2 cellular contexts compared by ENCODE assay signal in the genomic region with DNA sequence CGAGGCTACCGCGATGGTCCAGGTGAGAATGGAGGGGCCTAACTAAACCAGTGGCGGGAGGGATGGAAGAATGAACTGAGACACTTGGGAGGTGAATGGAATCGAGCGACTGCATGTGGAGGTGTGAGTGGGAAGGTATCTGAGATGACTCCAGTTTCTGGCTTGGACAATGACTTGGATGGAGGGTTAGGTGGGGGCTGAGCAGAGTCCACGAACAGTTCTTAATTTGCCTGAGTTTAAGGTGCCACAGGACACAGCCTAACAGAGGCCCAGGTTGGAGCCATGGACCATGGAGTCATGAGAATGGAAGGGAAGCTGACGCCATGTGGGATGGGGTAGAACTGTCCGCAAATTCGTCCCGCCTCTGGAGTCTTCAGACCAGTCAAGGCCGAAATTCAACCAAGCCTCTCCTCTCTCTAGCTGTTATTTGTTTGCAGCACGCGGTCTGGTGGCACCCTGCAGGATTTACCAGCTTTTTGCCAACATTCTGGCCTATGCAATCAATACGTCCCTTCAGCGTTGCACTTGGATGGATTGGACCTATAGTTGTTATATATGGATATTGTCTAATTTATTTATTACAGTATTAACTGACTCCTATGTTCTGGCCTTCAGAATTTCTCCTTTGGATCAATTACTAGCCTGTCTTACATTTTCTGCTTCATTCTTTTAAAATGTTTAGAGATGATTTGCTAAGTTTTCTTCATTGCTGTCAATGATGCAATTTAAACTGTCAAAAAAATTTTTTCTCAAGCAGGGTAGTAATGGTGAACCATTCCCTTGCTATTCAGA.
TF ChIP-seq lines count a peak whose summit lies in the region.

No MANE protein-coding gene starts in this region.

TF ChIP-seq in HEK293, 187 proteins besides CTCF, POLR2A, EP300 and RAD21 (continued from another document):
- TF ChIP-seq, protein P1, sequence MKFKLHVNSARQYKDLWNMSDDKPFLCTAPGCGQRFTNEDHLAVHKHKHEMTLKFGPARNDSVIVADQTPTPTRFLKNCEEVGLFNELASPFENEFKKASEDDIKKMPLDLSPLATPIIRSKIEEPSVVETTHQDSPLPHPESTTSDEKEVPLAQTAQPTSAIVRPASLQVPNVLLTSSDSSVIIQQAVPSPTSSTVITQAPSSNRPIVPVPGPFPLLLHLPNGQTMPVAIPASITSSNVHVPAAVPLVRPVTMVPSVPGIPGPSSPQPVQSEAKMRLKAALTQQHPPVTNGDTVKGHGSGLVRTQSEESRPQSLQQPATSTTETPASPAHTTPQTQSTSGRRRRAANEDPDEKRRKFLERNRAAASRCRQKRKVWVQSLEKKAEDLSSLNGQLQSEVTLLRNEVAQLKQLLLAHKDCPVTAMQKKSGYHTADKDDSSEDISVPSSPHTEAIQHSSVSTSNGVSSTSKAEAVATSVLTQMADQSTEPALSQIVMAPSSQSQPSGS (tag by site-specific recombination; IDR thresholded peaks at IDR 0.05; ENCODE audit: low read depth): no peak
- no peak for TF ChIP-seq ZFP41 (tag by site-specific recombination; IDR thresholded peaks at IDR 0.05; ENCODE audit: borderline replicate concordance)
- peak; percentile 78; the same call in 1 of the 2 replicates for TF ChIP-seq ZNF366 (tag by site-specific recombination; conservative IDR thresholded peaks at IDR 0.05)
- 0 out of 2 replicates have a peak, but pooled peaks have one; percentile 62 for TF ChIP-seq ZNF600 (tag by site-specific recombination; IDR thresholded peaks at IDR 0.05)
- TF ChIP-seq ZNF768 (tag by site-specific recombination; IDR thresholded peaks at IDR 0.05): no peak
- TF ChIP-seq ZNF175 (tag by site-specific recombination; IDR thresholded peaks at IDR 0.05): no peak
- no peak for TF ChIP-seq ZNF112 (tag by site-specific recombination; IDR thresholded peaks at IDR 0.05)
- peak; percentile 66 for TF ChIP-seq ZNF335 (tag by site-specific recombination; conservative IDR thresholded peaks at IDR 0.05)

TF ChIP-seq in K562, 482 proteins besides CTCF, POLR2A, EP300 and RAD21 (continued from another document and continues in another):
- TF ChIP-seq, protein P2, sequence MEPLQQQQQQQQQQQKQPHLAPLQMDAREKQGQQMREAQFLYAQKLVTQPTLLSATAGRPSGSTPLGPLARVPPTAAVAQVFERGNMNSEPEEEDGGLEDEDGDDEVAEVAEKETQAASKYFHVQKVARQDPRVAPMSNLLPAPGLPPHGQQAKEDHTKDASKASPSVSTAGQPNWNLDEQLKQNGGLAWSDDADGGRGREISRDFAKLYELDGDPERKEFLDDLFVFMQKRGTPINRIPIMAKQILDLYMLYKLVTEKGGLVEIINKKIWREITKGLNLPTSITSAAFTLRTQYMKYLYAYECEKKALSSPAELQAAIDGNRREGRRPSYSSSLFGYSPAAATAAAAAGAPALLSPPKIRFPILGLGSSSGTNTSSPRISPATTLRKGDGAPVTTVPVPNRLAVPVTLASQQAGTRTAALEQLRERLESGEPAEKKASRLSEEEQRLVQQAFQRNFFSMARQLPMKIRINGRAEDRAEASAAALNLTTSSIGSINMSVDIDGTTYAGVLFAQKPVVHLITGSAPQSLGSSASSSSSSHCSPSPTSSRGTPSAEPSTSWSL (CRISPR knock-in tag; IDR thresholded peaks at IDR 0.05; ENCODE audit: borderline replicate concordance): no peak
- TF ChIP-seq SAP30 (IDR thresholded peaks at IDR 0.05; ENCODE audit: borderline replicate concordance, insufficient read depth, low read depth, low read length, poor library complexity, severe bottlenecking) (peak; percentile 45), MCM3 (IDR thresholded peaks at IDR 0.05) (no peak), TEAD1 (CRISPR knock-in tag; IDR thresholded peaks at IDR 0.05) (0 out of 4 replicates have a peak, but pooled peaks of 1 of the 2 experiments have one; percentile 37), MYC (IDR thresholded peaks at IDR 0.05; ENCODE audit: low read depth, low read length) (0 out of 2 replicates have a peak, but pooled peaks have one; percentile 33), MYC (CRISPR knock-in tag; IDR thresholded peaks at IDR 0.05; ENCODE audit: borderline replicate concordance, low read depth) (no peak), BRCA1 (IDR thresholded peaks at IDR 0.05) (no peak), BRCA1 (CRISPR knock-in tag; IDR thresholded peaks at IDR 0.05) (no peak), ZNF436 (CRISPR knock-in tag; IDR thresholded peaks at IDR 0.05) (no peak), SAFB2 (IDR thresholded peaks at IDR 0.05; ENCODE audit: borderline replicate concordance, low read depth, low read length, severe bottlenecking) (no peak), CTBP1 (IDR thresholded peaks at IDR 0.05; ENCODE audit: borderline replicate concordance) (no peak)
- TF ChIP-seq, protein P3, sequence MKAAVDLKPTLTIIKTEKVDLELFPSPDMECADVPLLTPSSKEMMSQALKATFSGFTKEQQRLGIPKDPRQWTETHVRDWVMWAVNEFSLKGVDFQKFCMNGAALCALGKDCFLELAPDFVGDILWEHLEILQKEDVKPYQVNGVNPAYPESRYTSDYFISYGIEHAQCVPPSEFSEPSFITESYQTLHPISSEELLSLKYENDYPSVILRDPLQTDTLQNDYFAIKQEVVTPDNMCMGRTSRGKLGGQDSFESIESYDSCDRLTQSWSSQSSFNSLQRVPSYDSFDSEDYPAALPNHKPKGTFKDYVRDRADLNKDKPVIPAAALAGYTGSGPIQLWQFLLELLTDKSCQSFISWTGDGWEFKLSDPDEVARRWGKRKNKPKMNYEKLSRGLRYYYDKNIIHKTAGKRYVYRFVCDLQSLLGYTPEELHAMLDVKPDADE (conservative IDR thresholded peaks at IDR 0.05; ENCODE audit: control insufficient read depth, low read depth, low read length): 0 out of 2 replicates have a peak, but pooled peaks have one; percentile 39
- TF ChIP-seq, protein P4, sequence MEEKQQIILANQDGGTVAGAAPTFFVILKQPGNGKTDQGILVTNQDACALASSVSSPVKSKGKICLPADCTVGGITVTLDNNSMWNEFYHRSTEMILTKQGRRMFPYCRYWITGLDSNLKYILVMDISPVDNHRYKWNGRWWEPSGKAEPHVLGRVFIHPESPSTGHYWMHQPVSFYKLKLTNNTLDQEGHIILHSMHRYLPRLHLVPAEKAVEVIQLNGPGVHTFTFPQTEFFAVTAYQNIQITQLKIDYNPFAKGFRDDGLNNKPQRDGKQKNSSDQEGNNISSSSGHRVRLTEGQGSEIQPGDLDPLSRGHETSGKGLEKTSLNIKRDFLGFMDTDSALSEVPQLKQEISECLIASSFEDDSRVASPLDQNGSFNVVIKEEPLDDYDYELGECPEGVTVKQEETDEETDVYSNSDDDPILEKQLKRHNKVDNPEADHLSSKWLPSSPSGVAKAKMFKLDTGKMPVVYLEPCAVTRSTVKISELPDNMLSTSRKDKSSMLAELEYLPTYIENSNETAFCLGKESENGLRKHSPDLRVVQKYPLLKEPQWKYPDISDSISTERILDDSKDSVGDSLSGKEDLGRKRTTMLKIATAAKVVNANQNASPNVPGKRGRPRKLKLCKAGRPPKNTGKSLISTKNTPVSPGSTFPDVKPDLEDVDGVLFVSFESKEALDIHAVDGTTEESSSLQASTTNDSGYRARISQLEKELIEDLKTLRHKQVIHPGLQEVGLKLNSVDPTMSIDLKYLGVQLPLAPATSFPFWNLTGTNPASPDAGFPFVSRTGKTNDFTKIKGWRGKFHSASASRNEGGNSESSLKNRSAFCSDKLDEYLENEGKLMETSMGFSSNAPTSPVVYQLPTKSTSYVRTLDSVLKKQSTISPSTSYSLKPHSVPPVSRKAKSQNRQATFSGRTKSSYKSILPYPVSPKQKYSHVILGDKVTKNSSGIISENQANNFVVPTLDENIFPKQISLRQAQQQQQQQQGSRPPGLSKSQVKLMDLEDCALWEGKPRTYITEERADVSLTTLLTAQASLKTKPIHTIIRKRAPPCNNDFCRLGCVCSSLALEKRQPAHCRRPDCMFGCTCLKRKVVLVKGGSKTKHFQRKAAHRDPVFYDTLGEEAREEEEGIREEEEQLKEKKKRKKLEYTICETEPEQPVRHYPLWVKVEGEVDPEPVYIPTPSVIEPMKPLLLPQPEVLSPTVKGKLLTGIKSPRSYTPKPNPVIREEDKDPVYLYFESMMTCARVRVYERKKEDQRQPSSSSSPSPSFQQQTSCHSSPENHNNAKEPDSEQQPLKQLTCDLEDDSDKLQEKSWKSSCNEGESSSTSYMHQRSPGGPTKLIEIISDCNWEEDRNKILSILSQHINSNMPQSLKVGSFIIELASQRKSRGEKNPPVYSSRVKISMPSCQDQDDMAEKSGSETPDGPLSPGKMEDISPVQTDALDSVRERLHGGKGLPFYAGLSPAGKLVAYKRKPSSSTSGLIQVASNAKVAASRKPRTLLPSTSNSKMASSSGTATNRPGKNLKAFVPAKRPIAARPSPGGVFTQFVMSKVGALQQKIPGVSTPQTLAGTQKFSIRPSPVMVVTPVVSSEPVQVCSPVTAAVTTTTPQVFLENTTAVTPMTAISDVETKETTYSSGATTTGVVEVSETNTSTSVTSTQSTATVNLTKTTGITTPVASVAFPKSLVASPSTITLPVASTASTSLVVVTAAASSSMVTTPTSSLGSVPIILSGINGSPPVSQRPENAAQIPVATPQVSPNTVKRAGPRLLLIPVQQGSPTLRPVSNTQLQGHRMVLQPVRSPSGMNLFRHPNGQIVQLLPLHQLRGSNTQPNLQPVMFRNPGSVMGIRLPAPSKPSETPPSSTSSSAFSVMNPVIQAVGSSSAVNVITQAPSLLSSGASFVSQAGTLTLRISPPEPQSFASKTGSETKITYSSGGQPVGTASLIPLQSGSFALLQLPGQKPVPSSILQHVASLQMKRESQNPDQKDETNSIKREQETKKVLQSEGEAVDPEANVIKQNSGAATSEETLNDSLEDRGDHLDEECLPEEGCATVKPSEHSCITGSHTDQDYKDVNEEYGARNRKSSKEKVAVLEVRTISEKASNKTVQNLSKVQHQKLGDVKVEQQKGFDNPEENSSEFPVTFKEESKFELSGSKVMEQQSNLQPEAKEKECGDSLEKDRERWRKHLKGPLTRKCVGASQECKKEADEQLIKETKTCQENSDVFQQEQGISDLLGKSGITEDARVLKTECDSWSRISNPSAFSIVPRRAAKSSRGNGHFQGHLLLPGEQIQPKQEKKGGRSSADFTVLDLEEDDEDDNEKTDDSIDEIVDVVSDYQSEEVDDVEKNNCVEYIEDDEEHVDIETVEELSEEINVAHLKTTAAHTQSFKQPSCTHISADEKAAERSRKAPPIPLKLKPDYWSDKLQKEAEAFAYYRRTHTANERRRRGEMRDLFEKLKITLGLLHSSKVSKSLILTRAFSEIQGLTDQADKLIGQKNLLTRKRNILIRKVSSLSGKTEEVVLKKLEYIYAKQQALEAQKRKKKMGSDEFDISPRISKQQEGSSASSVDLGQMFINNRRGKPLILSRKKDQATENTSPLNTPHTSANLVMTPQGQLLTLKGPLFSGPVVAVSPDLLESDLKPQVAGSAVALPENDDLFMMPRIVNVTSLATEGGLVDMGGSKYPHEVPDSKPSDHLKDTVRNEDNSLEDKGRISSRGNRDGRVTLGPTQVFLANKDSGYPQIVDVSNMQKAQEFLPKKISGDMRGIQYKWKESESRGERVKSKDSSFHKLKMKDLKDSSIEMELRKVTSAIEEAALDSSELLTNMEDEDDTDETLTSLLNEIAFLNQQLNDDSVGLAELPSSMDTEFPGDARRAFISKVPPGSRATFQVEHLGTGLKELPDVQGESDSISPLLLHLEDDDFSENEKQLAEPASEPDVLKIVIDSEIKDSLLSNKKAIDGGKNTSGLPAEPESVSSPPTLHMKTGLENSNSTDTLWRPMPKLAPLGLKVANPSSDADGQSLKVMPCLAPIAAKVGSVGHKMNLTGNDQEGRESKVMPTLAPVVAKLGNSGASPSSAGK (IDR thresholded peaks at IDR 0.05): peak; percentile 66; the same call in 1 of the 2 replicates
- TF ChIP-seq, protein P5, sequence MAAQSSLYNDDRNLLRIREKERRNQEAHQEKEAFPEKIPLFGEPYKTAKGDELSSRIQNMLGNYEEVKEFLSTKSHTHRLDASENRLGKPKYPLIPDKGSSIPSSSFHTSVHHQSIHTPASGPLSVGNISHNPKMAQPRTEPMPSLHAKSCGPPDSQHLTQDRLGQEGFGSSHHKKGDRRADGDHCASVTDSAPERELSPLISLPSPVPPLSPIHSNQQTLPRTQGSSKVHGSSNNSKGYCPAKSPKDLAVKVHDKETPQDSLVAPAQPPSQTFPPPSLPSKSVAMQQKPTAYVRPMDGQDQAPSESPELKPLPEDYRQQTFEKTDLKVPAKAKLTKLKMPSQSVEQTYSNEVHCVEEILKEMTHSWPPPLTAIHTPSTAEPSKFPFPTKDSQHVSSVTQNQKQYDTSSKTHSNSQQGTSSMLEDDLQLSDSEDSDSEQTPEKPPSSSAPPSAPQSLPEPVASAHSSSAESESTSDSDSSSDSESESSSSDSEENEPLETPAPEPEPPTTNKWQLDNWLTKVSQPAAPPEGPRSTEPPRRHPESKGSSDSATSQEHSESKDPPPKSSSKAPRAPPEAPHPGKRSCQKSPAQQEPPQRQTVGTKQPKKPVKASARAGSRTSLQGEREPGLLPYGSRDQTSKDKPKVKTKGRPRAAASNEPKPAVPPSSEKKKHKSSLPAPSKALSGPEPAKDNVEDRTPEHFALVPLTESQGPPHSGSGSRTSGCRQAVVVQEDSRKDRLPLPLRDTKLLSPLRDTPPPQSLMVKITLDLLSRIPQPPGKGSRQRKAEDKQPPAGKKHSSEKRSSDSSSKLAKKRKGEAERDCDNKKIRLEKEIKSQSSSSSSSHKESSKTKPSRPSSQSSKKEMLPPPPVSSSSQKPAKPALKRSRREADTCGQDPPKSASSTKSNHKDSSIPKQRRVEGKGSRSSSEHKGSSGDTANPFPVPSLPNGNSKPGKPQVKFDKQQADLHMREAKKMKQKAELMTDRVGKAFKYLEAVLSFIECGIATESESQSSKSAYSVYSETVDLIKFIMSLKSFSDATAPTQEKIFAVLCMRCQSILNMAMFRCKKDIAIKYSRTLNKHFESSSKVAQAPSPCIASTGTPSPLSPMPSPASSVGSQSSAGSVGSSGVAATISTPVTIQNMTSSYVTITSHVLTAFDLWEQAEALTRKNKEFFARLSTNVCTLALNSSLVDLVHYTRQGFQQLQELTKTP (IDR thresholded peaks at IDR 0.05; ENCODE audit: low read depth in 1 of 2, partially characterized antibody in 2 of 2): peak in 1 of 2 experiments; percentile 23
- TF ChIP-seq, protein P6, sequence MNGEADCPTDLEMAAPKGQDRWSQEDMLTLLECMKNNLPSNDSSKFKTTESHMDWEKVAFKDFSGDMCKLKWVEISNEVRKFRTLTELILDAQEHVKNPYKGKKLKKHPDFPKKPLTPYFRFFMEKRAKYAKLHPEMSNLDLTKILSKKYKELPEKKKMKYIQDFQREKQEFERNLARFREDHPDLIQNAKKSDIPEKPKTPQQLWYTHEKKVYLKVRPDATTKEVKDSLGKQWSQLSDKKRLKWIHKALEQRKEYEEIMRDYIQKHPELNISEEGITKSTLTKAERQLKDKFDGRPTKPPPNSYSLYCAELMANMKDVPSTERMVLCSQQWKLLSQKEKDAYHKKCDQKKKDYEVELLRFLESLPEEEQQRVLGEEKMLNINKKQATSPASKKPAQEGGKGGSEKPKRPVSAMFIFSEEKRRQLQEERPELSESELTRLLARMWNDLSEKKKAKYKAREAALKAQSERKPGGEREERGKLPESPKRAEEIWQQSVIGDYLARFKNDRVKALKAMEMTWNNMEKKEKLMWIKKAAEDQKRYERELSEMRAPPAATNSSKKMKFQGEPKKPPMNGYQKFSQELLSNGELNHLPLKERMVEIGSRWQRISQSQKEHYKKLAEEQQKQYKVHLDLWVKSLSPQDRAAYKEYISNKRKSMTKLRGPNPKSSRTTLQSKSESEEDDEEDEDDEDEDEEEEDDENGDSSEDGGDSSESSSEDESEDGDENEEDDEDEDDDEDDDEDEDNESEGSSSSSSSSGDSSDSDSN (IDR thresholded peaks at IDR 0.05; ENCODE audit: borderline replicate concordance in 1 of 2, low read depth in 2 of 2, low read length in 2 of 2): no peak
- TF ChIP-seq, protein P7, sequence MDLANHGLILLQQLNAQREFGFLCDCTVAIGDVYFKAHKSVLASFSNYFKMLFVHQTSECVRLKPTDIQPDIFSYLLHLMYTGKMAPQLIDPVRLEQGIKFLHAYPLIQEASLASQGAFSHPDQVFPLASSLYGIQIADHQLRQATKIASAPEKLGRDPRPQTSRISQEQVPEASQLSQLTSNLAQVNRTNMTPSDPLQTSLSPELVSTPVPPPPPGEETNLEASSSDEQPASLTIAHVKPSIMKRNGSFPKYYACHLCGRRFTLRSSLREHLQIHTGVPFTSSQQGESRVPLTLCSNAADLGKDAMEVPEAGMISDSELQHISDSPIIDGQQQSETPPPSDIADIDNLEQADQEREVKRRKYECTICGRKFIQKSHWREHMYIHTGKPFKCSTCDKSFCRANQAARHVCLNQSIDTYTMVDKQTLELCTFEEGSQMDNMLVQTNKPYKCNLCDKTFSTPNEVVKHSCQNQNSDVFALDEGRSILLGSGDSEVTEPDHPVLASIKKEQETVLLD (IDR thresholded peaks at IDR 0.05): peak; percentile 13; the same call in 1 of the 2 replicates
